10 cellular contexts compared by ENCODE assay signal in the genomic region with DNA sequence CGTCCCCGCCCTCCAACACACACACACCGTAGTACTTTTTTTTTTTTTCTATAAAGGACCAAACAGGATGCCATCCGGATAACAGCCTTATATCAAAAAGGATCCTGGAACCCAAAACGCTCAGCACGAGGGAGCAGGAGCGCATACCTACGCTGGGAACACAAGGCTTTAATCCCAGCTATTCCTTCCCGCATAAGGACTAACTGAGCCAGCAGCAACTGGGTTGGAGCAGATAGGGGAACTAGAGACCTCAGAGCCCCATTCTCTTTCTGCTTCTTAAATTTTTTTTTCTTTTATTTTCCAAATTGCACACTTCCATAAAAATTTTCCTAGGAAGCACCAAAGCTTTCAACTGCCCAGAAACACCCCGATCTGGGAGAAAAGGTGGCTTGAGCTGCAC. TPM values are rescaled to one million over a fixed set of nuclear protein-coding genes. Genes with fewer than 3 reads are reported as not detected.
A peak's percentile ranks its signal among the peaks of the same experiment; 100 is the strongest.
DNase-seq lines count a peak whose midpoint lies in the region; ATAC-seq, FAIRE-seq and TF ChIP-seq lines count a peak whose summit lies in the region.
"Had no signal": no experiment of that assay in that cellular context is flagged by ENCODE, and none has a peak within 500 bp of the region (broad histone marks: within the 10 kb centered on the region; RNA-seq: fewer than 3 reads in every experiment).

No MANE protein-coding gene starts in this region.

- no peak overlapping the region for H2AFZ ChIP-seq in H9 (ENCODE audit: low read length)

- H2AK5ac ChIP-seq in H9 (ENCODE audit: insufficient read length, low read length), result no peak overlapping the region

- no peak overlapping the region for H3K23ac ChIP-seq in H9 (ENCODE audit: insufficient read length, low read depth, low read length)

- H4K8ac ChIP-seq in H9 (replicated peaks; ENCODE audit: insufficient read length, low read depth, low read length), result no peak overlapping the region

- H3K4me3 ChIP-seq in A549 (peak overlapping the region; percentile 55; the same call in 2 of the 3 replicates), cardiac fibroblast (replicated peaks in 1 of 2; ENCODE audit: low read depth in 2 of 2, low read length in 2 of 2) (peak overlapping the region; percentile 61 to 64), mucosa of stomach (ENCODE audit: low read length) (peak overlapping the region; percentile 80)

- TF ChIP-seq EP300 in A549 (IDR thresholded peaks at IDR 0.05), result no peak

- H3K9me3 Mint-ChIP-seq in H9, result peaks cover 17 to 19% of the 10 kb centered on the region in 2 experiments

- ATAC-seq in A549 (peak in 1 of 2 experiments; percentile 20; a peak in 3 of 6 replicates), GM18868 (IDR thresholded peaks at IDR 0.05; ENCODE audit: unreplicated experiment) (no peak)
- no peak for ATAC-seq in activated CD4-positive, CD25-positive, alpha-beta regulatory T cell treated with anti-CD3 and anti-CD28 coated beads, Interleukin-2, amount 50 U/mL, for 24 hours

- H3K79me1 ChIP-seq in H9 (ENCODE audit: insufficient read depth, low read depth, low read length, poor library complexity, severe bottlenecking), result no peaks in the 10 kb centered on the region

- no peak for TF ChIP-seq POLR2A in A549 (IDR thresholded peaks at IDR 0.05; ENCODE audit: low read length)

- peaks cover 13 to 25% of the 10 kb centered on the region in 2 experiments; a peak in 3 of 4 replicates for H3K4me1 Mint-ChIP-seq in H9

- H3K27ac ChIP-seq in A549 (peak overlapping the region; percentile 70 to 86; a peak in 5 of 6 replicates), H9 (ENCODE audit: insufficient read length, low read depth, low read length) (no peak overlapping the region)
- H3K27ac ChIP-seq: epithelial cell of prostate had no signal

- no peak overlapping the region for H2BK5ac ChIP-seq in H9 (ENCODE audit: insufficient read length, low read length)

- no peak overlapping the region for H4K91ac ChIP-seq in H9 (ENCODE audit: insufficient read length, low read depth, low read length)

- H3K36me3 Mint-ChIP-seq in H9 (ENCODE audit: insufficient read depth in 1 of 3, low read depth in 3 of 3), result peaks cover 5 to 21% (median 14%) of the 10 kb centered on the region in 3 experiments

- H3K18ac ChIP-seq in H9 (ENCODE audit: insufficient read length, low read depth, low read length), result peak overlapping the region; percentile 84

- no peak overlapping the region for H3K27ac Mint-ChIP-seq in H9

- H3K4me1 ChIP-seq in A549 (no peaks in the 10 kb centered on the region), H9 (ENCODE audit: insufficient read depth, low read length) (no peaks in the 10 kb centered on the region; the same call in 1 of the 2 replicates), mucosa of stomach (ENCODE audit: control insufficient read depth, insufficient read depth, low read length) (peaks cover under 1% of the 10 kb centered on the region)

- no peak overlapping the region for H2BK12ac ChIP-seq in H9 (ENCODE audit: insufficient read length, low read depth, low read length)

- H3K56ac ChIP-seq in H9 (ENCODE audit: insufficient read length, low read depth, low read length), result no peak overlapping the region

- no peak overlapping the region for H4K5ac ChIP-seq in H9 (ENCODE audit: insufficient read length, low read depth, low read length)

- H2BK20ac ChIP-seq in H9 (ENCODE audit: low read depth, low read length, poor library complexity, severe bottlenecking), result no peak overlapping the region

- H3K4me2 ChIP-seq in A549 (peak overlapping the region; percentile 85), H9 (ENCODE audit: insufficient read depth, insufficient read length, low read length) (peak overlapping the region; percentile 51)

- CTCF ChIA-PET in A549 (lab: Yijun Ruan, JAX), result interaction anchor here (1.2 to 2.7 kb wide), 2 partner anchors 15 to 19 kb away, joined by 3 to 13 read pairs; no protein-coding TSS in a partner anchor

- H3K36me3 ChIP-seq in mucosa of stomach (ENCODE audit: control insufficient read depth, insufficient read depth, low read length), result no peaks in the 10 kb centered on the region

- no peak for FAIRE-seq in A549 (lab: Jason Lieb, UNC)
- FAIRE-seq: GM18507 had no signal

- H2BK15ac ChIP-seq in H9 (ENCODE audit: low read depth, low read length), result no peak overlapping the region

- H3K9ac ChIP-seq in H9 (ENCODE audit: extremely low read depth, insufficient read length, low read length) (peak overlapping the region; percentile 9), mucosa of stomach (ENCODE audit: low read length) (peak overlapping the region; percentile 83)

- DNase-seq in A549 (ENCODE audit: low read depth in 1 of 2, low spot score in 1 of 2) (no peak), H9 (no peak), cardiac fibroblast (ENCODE audit: low read depth in 2 of 2) (no peak), SW480 (ENCODE audit: low spot score) (no peak), activated gamma-delta T cell (lab: John Stamatoyannopoulos, UW) (no peak)

- no peak overlapping the region for H2BK120ac ChIP-seq in H9 (ENCODE audit: low read depth, low read length, poor library complexity, severe bottlenecking)

- TF ChIP-seq CTCF in A549 (IDR thresholded peaks at IDR 0.05), result no peak
- TF ChIP-seq CTCF in H9 (conservative IDR thresholded peaks at IDR 0.05), result no peak
- TF ChIP-seq CTCF in cardiac fibroblast (IDR thresholded peaks at IDR 0.05; ENCODE audit: low read depth, low read length), result no peak

- peak overlapping the region; percentile 90; the same call in 1 of the 2 replicates for H3K14ac ChIP-seq in H9 (ENCODE audit: insufficient read depth, low read length)

- H4K20me1 ChIP-seq in H9 (ENCODE audit: control insufficient read depth, insufficient read depth, insufficient read length), result no peaks in the 10 kb centered on the region

- H3K23me2 ChIP-seq in H9 (ENCODE audit: insufficient read length, low read depth, low read length, poor library complexity, severe bottlenecking), result peaks cover 13% of the 10 kb centered on the region

- WGBS in A549 (ENCODE audit: missing lambda C conversion rate), result 75% methylated on average over 10 of the region's 10 CpGs
- WGBS in H9 (ENCODE audit: extremely low coverage, insufficient read length, low lambda C conversion rate), result no CpG with 5 or more reads among the region's 10 CpGs

- no peaks in the 10 kb centered on the region for H3K79me2 ChIP-seq in H9 (ENCODE audit: insufficient read depth, low read length)

- peaks cover 44% of the 10 kb centered on the region for H3K27me3 Mint-ChIP-seq in H9 (ENCODE audit: low read depth)

- peaks cover 4% of the 10 kb centered on the region; the same call in 1 of the 2 replicates for H3K27me3 ChIP-seq in H9 (ENCODE audit: insufficient read depth, low read length)
- no peaks in the 10 kb centered on the region for H3K27me3 ChIP-seq in mucosa of stomach (ENCODE audit: control insufficient read depth, insufficient read depth, low read length)

- peak overlapping the region; percentile 71 to 83 for H3K4me3 Mint-ChIP-seq in H9

- H3T11ph ChIP-seq in H9 (ENCODE audit: low read length), result no peak overlapping the region

- TF ChIP-seq RAD21 in A549 (conservative IDR thresholded peaks at IDR 0.05 in 1 of 2, IDR thresholded peaks at IDR 0.05 in 1 of 2), result no peak

- peaks cover 30% of the 10 kb centered on the region for H3K9me3 ChIP-seq in A549
- H3K9me3 ChIP-seq in H9 (ENCODE audit: control insufficient read depth, low read depth, low read length), result no peaks in the 10 kb centered on the region
- no peaks in the 10 kb centered on the region for H3K9me3 ChIP-seq in mucosa of stomach (ENCODE audit: control insufficient read depth, low read length)

- POLR2A ChIA-PET in A549 (lab: Yijun Ruan, JAX), result interaction anchor here (1.0 kb wide), 1 partner anchor 51 kb away, joined by 3 read pairs; no protein-coding TSS in a partner anchor

- no peak overlapping the region for H3K4ac ChIP-seq in H9 (ENCODE audit: low read depth, low read length)

TF ChIP-seq in A549, 52 proteins besides CTCF, POLR2A, EP300 and RAD21 (continues in another document):
- TF ChIP-seq, protein P1, sequence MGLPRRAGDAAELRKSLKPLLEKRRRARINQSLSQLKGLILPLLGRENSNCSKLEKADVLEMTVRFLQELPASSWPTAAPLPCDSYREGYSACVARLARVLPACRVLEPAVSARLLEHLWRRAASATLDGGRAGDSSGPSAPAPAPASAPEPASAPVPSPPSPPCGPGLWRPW (IDR thresholded peaks at IDR 0.05), result no peak
- TF ChIP-seq NR3C1 (IDR thresholded peaks at IDR 0.05), result no peak
- TF ChIP-seq RCOR1 (IDR thresholded peaks at IDR 0.05; ENCODE audit: low read depth, low read length), result no peak
- no peak for TF ChIP-seq MAZ (IDR thresholded peaks at IDR 0.05; ENCODE audit: borderline replicate concordance, low read depth, low read length)
- no peak for TF ChIP-seq ESRRA (IDR thresholded peaks at IDR 0.05; ENCODE audit: borderline replicate concordance, low read length)
- no peak for TF ChIP-seq TFCP2L1 (CRISPR knock-in tag; IDR thresholded peaks at IDR 0.05)
- TF ChIP-seq, protein P2, sequence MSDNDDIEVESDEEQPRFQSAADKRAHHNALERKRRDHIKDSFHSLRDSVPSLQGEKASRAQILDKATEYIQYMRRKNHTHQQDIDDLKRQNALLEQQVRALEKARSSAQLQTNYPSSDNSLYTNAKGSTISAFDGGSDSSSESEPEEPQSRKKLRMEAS (IDR thresholded peaks at IDR 0.05), result no peak
- TF ChIP-seq CHD2 (IDR thresholded peaks at IDR 0.05; ENCODE audit: low read length, partially characterized antibody), result no peak

RNA-seq across cellular contexts. Expression of a gene that starts 1.3 kb away (rescaled TPM):
- polyA plus RNA-seq in A549 (2011; rRNA removed), result 3.2 and 3.8 TPM in 2 replicates
- polyA plus RNA-seq in A549 (2012; cell fraction: cytosol; rRNA removed), result 0.29 and 0.35 TPM in 2 replicates
- 1.1 and 1.4 TPM in 2 replicates for polyA plus RNA-seq in A549 (2012; cell fraction: nucleus; rRNA removed)
- 0.58 to 1.6 TPM (median 1.3 TPM) in 3 replicates for polyA plus RNA-seq in A549 (2017; fragmentation: RNase III; extraction: RNeasy Plus Mini Kit Qiagen cat#74134 plus additional on column Dnase treatment)
- polyA minus RNA-seq in A549 (2011; rRNA and poly(A)+ RNA removed), result 9.1 and 12.6 TPM in 2 replicates
- total RNA-seq in H9 (2021), result 4.7 and 5.9 TPM in 2 replicates

RNA-seq across cellular contexts. Expression of a gene that starts 49.3 kb away (rescaled TPM):
- 9.9 and 15.7 TPM in 2 replicates for polyA plus RNA-seq in A549 (2011; rRNA removed)
- polyA plus RNA-seq in A549 (2012; cell fraction: cytosol; rRNA removed), result 2.3 and 2.8 TPM in 2 replicates
- polyA plus RNA-seq in A549 (2012; cell fraction: nucleus; rRNA removed), result 3.5 and 4.1 TPM in 2 replicates
- 10.3 to 11.1 TPM (median 10.3 TPM) in 3 replicates for polyA plus RNA-seq in A549 (2017; fragmentation: RNase III; extraction: RNeasy Plus Mini Kit Qiagen cat#74134 plus additional on column Dnase treatment)
- polyA minus RNA-seq in A549 (2011; rRNA and poly(A)+ RNA removed), result 9.1 and 10.2 TPM in 2 replicates
- total RNA-seq in H9 (2021), result 8.4 and 11.4 TPM in 2 replicates

RNA-seq across cellular contexts. Expression of a gene that starts 49.7 kb away (rescaled TPM):
- 70.2 and 73.1 TPM in 2 replicates for polyA plus RNA-seq in A549 (2011; rRNA removed)
- 31.9 and 33.7 TPM in 2 replicates for polyA plus RNA-seq in A549 (2012; cell fraction: cytosol; rRNA removed)
- 29.6 and 45.2 TPM in 2 replicates for polyA plus RNA-seq in A549 (2012; cell fraction: nucleus; rRNA removed)
- polyA plus RNA-seq in A549 (2017; fragmentation: RNase III; extraction: RNeasy Plus Mini Kit Qiagen cat#74134 plus additional on column Dnase treatment), result 60.8 to 62.2 TPM (median 61.8 TPM) in 3 replicates
- 54.6 and 57.9 TPM in 2 replicates for polyA minus RNA-seq in A549 (2011; rRNA and poly(A)+ RNA removed)
- 45.1 and 45.8 TPM in 2 replicates for total RNA-seq in H9 (2021)
